ENCODE assay signal across 1 cellular context in the genomic region with DNA sequence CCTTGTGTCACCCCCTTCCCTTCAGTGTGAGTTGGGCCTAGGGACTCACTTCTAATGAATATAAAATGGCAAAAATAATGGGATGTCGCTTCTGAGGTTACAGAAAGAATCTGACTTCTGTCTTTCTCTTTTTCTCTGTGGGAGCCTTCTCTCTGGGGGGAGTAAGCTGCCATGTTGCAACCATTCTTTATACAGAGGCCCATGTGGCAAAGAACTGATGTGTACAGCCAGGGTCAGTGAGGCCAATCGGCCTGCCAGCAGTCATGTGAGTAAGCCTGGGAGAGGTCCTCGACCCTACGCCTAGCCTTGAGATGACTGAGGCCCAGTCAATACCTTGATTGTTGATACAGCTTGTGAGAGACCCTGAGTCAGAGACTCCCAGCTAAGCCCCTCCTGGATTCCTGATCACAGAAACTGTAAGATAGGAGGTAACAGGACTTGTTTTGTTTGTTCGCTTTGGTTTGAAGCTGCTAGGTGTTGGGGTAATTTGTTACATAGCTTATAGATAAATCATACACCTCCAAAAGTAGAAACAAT.
TF ChIP-seq lines count a peak whose summit lies in the region.

No MANE protein-coding gene starts in this region.

TF ChIP-seq in HepG2, 621 proteins besides CTCF, POLR2A, EP300 and RAD21 (continued from another document and continues in another):
- TF ChIP-seq HMGXB4 (CRISPR knock-in tag; IDR thresholded peaks at IDR 0.05; ENCODE audit: borderline replicate concordance in 1 of 2, low read depth in 1 of 2) = 0 out of 4 replicates have a peak, but pooled peaks of 1 of the 2 experiments have one; percentile 51
- TF ChIP-seq, protein P1, sequence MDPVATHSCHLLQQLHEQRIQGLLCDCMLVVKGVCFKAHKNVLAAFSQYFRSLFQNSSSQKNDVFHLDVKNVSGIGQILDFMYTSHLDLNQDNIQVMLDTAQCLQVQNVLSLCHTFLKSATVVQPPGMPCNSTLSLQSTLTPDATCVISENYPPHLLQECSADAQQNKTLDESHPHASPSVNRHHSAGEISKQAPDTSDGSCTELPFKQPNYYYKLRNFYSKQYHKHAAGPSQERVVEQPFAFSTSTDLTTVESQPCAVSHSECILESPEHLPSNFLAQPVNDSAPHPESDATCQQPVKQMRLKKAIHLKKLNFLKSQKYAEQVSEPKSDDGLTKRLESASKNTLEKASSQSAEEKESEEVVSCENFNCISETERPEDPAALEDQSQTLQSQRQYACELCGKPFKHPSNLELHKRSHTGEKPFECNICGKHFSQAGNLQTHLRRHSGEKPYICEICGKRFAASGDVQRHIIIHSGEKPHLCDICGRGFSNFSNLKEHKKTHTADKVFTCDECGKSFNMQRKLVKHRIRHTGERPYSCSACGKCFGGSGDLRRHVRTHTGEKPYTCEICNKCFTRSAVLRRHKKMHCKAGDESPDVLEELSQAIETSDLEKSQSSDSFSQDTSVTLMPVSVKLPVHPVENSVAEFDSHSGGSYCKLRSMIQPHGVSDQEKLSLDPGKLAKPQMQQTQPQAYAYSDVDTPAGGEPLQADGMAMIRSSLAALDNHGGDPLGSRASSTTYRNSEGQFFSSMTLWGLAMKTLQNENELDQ (CRISPR knock-in tag; IDR thresholded peaks at IDR 0.05; ENCODE audit: borderline replicate concordance) = no peak
- TF ChIP-seq HDAC2 (CRISPR knock-in tag; IDR thresholded peaks at IDR 0.05) = peak; percentile 93
- TF ChIP-seq TARDBP (CRISPR knock-in tag; IDR thresholded peaks at IDR 0.05) = no peak
- TF ChIP-seq KDM2A (CRISPR knock-in tag; IDR thresholded peaks at IDR 0.05; ENCODE audit: borderline replicate concordance, low read depth) = peak; percentile 65; the same call in 1 of the 2 replicates
- TF ChIP-seq, protein P2, sequence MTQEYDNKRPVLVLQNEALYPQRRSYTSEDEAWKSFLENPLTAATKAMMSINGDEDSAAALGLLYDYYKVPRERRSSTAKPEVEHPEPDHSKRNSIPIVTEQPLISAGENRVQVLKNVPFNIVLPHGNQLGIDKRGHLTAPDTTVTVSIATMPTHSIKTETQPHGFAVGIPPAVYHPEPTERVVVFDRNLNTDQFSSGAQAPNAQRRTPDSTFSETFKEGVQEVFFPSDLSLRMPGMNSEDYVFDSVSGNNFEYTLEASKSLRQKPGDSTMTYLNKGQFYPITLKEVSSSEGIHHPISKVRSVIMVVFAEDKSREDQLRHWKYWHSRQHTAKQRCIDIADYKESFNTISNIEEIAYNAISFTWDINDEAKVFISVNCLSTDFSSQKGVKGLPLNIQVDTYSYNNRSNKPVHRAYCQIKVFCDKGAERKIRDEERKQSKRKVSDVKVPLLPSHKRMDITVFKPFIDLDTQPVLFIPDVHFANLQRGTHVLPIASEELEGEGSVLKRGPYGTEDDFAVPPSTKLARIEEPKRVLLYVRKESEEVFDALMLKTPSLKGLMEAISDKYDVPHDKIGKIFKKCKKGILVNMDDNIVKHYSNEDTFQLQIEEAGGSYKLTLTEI (CRISPR knock-in tag; conservative IDR thresholded peaks at IDR 0.05) = no peak
- TF ChIP-seq NFIB (CRISPR knock-in tag; IDR thresholded peaks at IDR 0.05; ENCODE audit: borderline replicate concordance) = no peak
- peak; percentile 88; the same call in 1 of the 2 replicates for TF ChIP-seq FOXO1 (CRISPR knock-in tag; IDR thresholded peaks at IDR 0.05)
- peak; percentile 60; the same call in 1 of the 2 replicates for TF ChIP-seq GFI1 (CRISPR knock-in tag; IDR thresholded peaks at IDR 0.05; ENCODE audit: borderline replicate concordance)
- peak; percentile 59 for TF ChIP-seq POLR2AphosphoS5 (IDR thresholded peaks at IDR 0.05; ENCODE audit: low read depth, low read length)
- no peak for TF ChIP-seq JUNB (CRISPR knock-in tag; IDR thresholded peaks at IDR 0.05; ENCODE audit: borderline replicate concordance)
- peak; percentile 59; the same call in 1 of the 2 replicates for TF ChIP-seq ATF2 (CRISPR knock-in tag; IDR thresholded peaks at IDR 0.05)
- TF ChIP-seq ZNF484 (CRISPR knock-in tag; IDR thresholded peaks at IDR 0.05; ENCODE audit: borderline replicate concordance, low read depth) = no peak
- peak; percentile 91 to 95 for TF ChIP-seq NR2F1 (CRISPR knock-in tag; IDR thresholded peaks at IDR 0.05)
- TF ChIP-seq ZNF460 (CRISPR knock-in tag; IDR thresholded peaks at IDR 0.05; ENCODE audit: borderline replicate concordance) = no peak
- peak; percentile 85 for TF ChIP-seq HMG20A (CRISPR knock-in tag; IDR thresholded peaks at IDR 0.05; ENCODE audit: borderline replicate concordance)
- TF ChIP-seq U2AF1 (optimal IDR thresholded peaks at IDR 0.05; ENCODE audit: low read depth, low read length) = no peak
- no peak for TF ChIP-seq AHDC1 (CRISPR knock-in tag; IDR thresholded peaks at IDR 0.05; ENCODE audit: borderline replicate concordance)
- TF ChIP-seq ARID5B (CRISPR knock-in tag; IDR thresholded peaks at IDR 0.05) = peak; percentile 98
- TF ChIP-seq REST (IDR thresholded peaks at IDR 0.05; ENCODE audit: borderline replicate concordance in 1 of 2, low read depth in 1 of 2, low read length in 2 of 2) = peak in 1 of 2 experiments; percentile 61; a peak in 1 of 4 replicates
- TF ChIP-seq SOX5 (CRISPR knock-in tag; IDR thresholded peaks at IDR 0.05; ENCODE audit: borderline replicate concordance) = peak; percentile 85
- TF ChIP-seq, protein P3, sequence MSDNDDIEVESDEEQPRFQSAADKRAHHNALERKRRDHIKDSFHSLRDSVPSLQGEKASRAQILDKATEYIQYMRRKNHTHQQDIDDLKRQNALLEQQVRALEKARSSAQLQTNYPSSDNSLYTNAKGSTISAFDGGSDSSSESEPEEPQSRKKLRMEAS (IDR thresholded peaks at IDR 0.05) = peak; percentile 89
- peak; percentile 95 for TF ChIP-seq THRA (CRISPR knock-in tag; IDR thresholded peaks at IDR 0.05; ENCODE audit: borderline replicate concordance)
- peak; percentile 67; the same call in 1 of the 2 replicates for TF ChIP-seq ARNTL (CRISPR knock-in tag; IDR thresholded peaks at IDR 0.05)
- no peak for TF ChIP-seq ZNF75D (CRISPR knock-in tag; IDR thresholded peaks at IDR 0.05; ENCODE audit: borderline replicate concordance)
- TF ChIP-seq ZNF614 (CRISPR knock-in tag; IDR thresholded peaks at IDR 0.05; ENCODE audit: borderline replicate concordance) = peak; percentile 64; the same call in 1 of the 2 replicates
- TF ChIP-seq SIN3B (IDR thresholded peaks at IDR 0.05; ENCODE audit: low read length) = no peak
